ENCODE assay signal across 10 cellular contexts in genomic region chr16:81585785-81586184, GRCh38.
DNase-seq lines count a peak whose midpoint lies in the region; ATAC-seq and TF ChIP-seq lines count a peak whose summit lies in the region.
"Had no signal": no experiment of that assay in that cellular context is flagged by ENCODE, and none has a peak within 500 bp of the region (broad histone marks: within the 10 kb centered on the region; RNA-seq: fewer than 3 reads in every experiment).

No MANE protein-coding gene starts in this region.

- H3K4me2 ChIP-seq in PC-3 (ENCODE audit: low read length), result peak overlapping the region; percentile 43

- H3K9ac ChIP-seq in PC-3 (ENCODE audit: low read length), result peak overlapping the region; percentile 53; the same call in 1 of the 2 replicates

- H3K4me1 ChIP-seq in PC-3 (ENCODE audit: insufficient read depth, low read length), result peaks cover 65% of the 10 kb centered on the region

- ATAC-seq in PC-3 (no peak), HG02759 (IDR thresholded peaks at IDR 0.05; ENCODE audit: unreplicated experiment) (no peak), HG02610 (IDR thresholded peaks at IDR 0.05; ENCODE audit: unreplicated experiment) (no peak), GM21367 (IDR thresholded peaks at IDR 0.05; ENCODE audit: unreplicated experiment) (no peak)
- ATAC-seq: activated T-cell treated with anti-CD3 and anti-CD28 coated beads, Interleukin-2, amount 50 U/mL, for 4 hours had no signal

- POLR2A ChIA-PET in PC-3 (lab: Charles Lee; ENCODE audit: unreplicated experiment), result no interaction called here

- H3K4me1 Mint-ChIP-seq in progenitor cell of endocrine pancreas (ENCODE audit: low read depth), result peaks cover 32% of the 10 kb centered on the region

- H4K20me1 ChIP-seq in PC-3 (ENCODE audit: low read length), result no peaks in the 10 kb centered on the region

- H3K4me3 ChIP-seq in PC-3 (ENCODE audit: low read length), result no peak overlapping the region
- H3K4me3 ChIP-seq in epithelial cell of proximal tubule (ENCODE audit: low read depth, low read length), result no peak overlapping the region

- H3F3A ChIP-seq in PC-3 (ENCODE audit: low read length, unreplicated experiment), result no peaks in the 10 kb centered on the region

- H2AFZ ChIP-seq in PC-3 (ENCODE audit: low read length), result no peak overlapping the region

- H3K9me3 ChIP-seq in PC-3 (ENCODE audit: low read length), result no peaks in the 10 kb centered on the region

- H3K27ac ChIP-seq in PC-3 (ENCODE audit: low read length), result peak overlapping the region; percentile 95

- BruUV-seq in PC-3 (replicated peaks; lab: Mats Ljungman, UMichigan), result no TSS peak

- peaks cover 1% of the 10 kb centered on the region for H3K36me3 Mint-ChIP-seq in progenitor cell of endocrine pancreas (ENCODE audit: insufficient read depth)

- TF ChIP-seq CTCF in PC-3 (conservative IDR thresholded peaks at IDR 0.05; ENCODE audit: low read depth, low read length) (peak; percentile 52), epithelial cell of proximal tubule (conservative IDR thresholded peaks at IDR 0.05; ENCODE audit: low read depth, low read length) (peak; percentile 54), progenitor cell of endocrine pancreas (IDR thresholded peaks at IDR 0.05; ENCODE audit: unreplicated experiment) (peak; percentile 36)

- intact Hi-C loops in PC-3 (cut with micrococcal nuclease), result loop anchor here (2.0 kb wide), 1 partner anchor 13 kb away; no protein-coding TSS in a partner anchor

- CTCF ChIA-PET in PC-3 (lab: Charles Lee), result interaction anchor here (0.6 kb wide), 1 partner anchor 307 kb away, joined by 3 read pairs; no protein-coding TSS in a partner anchor

- H3K27ac Mint-ChIP-seq in progenitor cell of endocrine pancreas, result peak overlapping the region; percentile 95

- no peaks in the 10 kb centered on the region for H3K9me2 ChIP-seq in PC-3 (replicated peaks; ENCODE audit: low read length)

- peak; percentile 58 for DNase-seq in DMS 273 (lab: John Stamatoyannopoulos, UW; ENCODE audit: unreplicated experiment)
- DNase-seq in DMS 273 treated with DMSO at 0.1 percent for 48 hours (lab: John Stamatoyannopoulos, UW), result no peak
- peak; percentile 25 for DNase-seq in PC-3
- DNase-seq in epithelial cell of proximal tubule (ENCODE audit: low read depth), result no peak
- no peak for DNase-seq in progenitor cell of endocrine pancreas (ENCODE audit: low spot score, unreplicated experiment)
- DNase-seq: 8988T; activated T-cell treated with anti-CD3 and anti-CD28 coated beads, Interleukin-2, amount 50 U/mL, for 4 hours had no signal

- H3K4me3 Mint-ChIP-seq in progenitor cell of endocrine pancreas (ENCODE audit: low read depth), result no peak overlapping the region
- H3K4me3 Mint-ChIP-seq: activated T-cell treated with anti-CD3 and anti-CD28 coated beads, Interleukin-2, amount 50 U/mL, for 4 hours had no signal

- no peaks in the 10 kb centered on the region for H3K27me3 Mint-ChIP-seq in progenitor cell of endocrine pancreas

- peaks cover 89% of the 10 kb centered on the region for H3K79me2 ChIP-seq in PC-3 (ENCODE audit: low read length)

- no peaks in the 10 kb centered on the region for H3K9me3 Mint-ChIP-seq in progenitor cell of endocrine pancreas (ENCODE audit: low read depth)
- H3K9me3 Mint-ChIP-seq: activated T-cell treated with anti-CD3 and anti-CD28 coated beads, Interleukin-2, amount 50 U/mL, for 4 hours had no signal

- no peaks in the 10 kb centered on the region for H3K27me3 ChIP-seq in PC-3 (ENCODE audit: low read length)

- H3K36me3 ChIP-seq in PC-3 (ENCODE audit: low read depth, low read length), result peaks cover 19% of the 10 kb centered on the region

Comparison
In these comparisons a context has a peak if more than half of its experiments do, and no peak if none do; other contexts are left out.
1. DNase-seq: peak in DMS 273 (single experiment) and PC-3 (single experiment); none in DMS 273 treated with DMSO at 0.1 percent for 48 hours (single experiment), epithelial cell of proximal tubule (single experiment) and progenitor cell of endocrine pancreas (single experiment).
2. Peak in every context shown above with its lines, with median percentiles within 50 percentile points of each other: CTCF ChIP-seq.